ENCODE assay signal across 8 cellular contexts in the genomic region with DNA sequence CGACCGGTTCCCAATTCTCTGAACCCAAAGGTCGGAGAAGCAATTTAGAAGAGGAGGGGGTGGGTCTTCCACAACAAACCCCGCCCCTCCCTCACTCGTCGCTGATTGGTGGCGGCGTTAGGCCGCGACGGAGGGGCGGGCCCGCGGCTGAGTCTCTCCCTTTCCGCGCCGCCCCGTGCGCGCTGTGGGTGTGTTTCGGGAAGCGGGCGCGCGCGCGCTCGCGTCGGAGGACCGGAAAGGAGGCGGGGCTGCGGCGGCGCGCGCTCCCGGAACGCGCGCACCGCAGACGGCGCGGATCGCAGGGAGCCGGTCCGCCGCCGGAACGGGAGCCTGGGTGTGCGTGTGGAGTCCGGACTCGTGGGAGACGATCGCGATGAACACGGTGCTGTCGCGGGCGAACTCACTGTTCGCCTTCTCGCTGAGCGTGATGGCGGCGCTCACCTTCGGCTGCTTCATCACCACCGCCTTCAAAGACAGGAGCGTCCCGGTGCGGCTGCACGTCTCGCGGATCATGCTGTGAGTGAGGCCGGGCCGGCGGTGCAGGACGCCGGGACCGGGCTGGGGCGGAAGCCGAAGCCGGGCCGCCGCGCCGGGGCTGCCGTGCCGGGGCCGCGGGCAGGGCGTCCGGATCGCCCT. TPM values are rescaled to one million over a fixed set of nuclear protein-coding genes. Genes with fewer than 3 reads are reported as not detected.
DNase-seq lines count a peak whose midpoint lies in the region; ATAC-seq and TF ChIP-seq lines count a peak whose summit lies in the region.

A gene (plus strand): TSS at position 263 of the 636 bp plus-strand sequence. CDS start 111 bp downstream, at position 374.

- H3K36me3 ChIP-seq in MG63, result peaks cover 9% of the 10 kb centered on the region

- no peaks in the 10 kb centered on the region for H3K4me1 ChIP-seq in H9 (ENCODE audit: insufficient read depth, low read length)

- peaks cover 33 to 35% of the 10 kb centered on the region in 2 experiments for H3K4me1 Mint-ChIP-seq in H9
- peaks cover 48% of the 10 kb centered on the region for H3K4me1 Mint-ChIP-seq in nephron progenitor cell
- peaks cover 35% of the 10 kb centered on the region for H3K4me1 Mint-ChIP-seq in stimulated activated naive CD8-positive, alpha-beta T cell treated with anti-CD3 and anti-CD28 coated beads, Interleukin-15, amount 100 ng/mL, for 72 hours

- H3K23ac ChIP-seq in H9 (ENCODE audit: insufficient read length, low read depth, low read length), result no peak within 1 kb of the TSS

- H2BK12ac ChIP-seq in H9 (ENCODE audit: insufficient read length, low read depth, low read length), result no peak within 1 kb of the TSS

- H3K4me2 ChIP-seq in H9 (ENCODE audit: insufficient read depth, insufficient read length, low read length), result peak within 1 kb of the TSS; percentile 97

- H3K27me3 Mint-ChIP-seq in H9 (ENCODE audit: low read depth) (no peaks in the 10 kb centered on the region), nephron progenitor cell (ENCODE audit: low read depth, poor library complexity) (no peaks in the 10 kb centered on the region)
- H3K27me3 Mint-ChIP-seq in stimulated activated naive CD8-positive, alpha-beta T cell treated with anti-CD3 and anti-CD28 coated beads, Interleukin-15, amount 100 ng/mL, for 72 hours, result no peaks in the 10 kb centered on the region

- DNase-seq in ELR (ENCODE audit: low read depth) (peak; percentile 95), H9 (peak; percentile 93), MG63 (peak; percentile 89), SHP77 treated with DMSO at 0.1 percent for 48 hours (lab: John Stamatoyannopoulos, UW) (peak; percentile 66), fibroblast of the aortic adventitia (ENCODE audit: low read depth) (peak; percentile 88), nephron progenitor cell (peak; percentile 96)
- DNase-seq in activated effector memory CD4-positive, alpha-beta T cell treated with anti-CD3 and anti-CD28 coated beads, Interleukin-2, amount 50 U/mL, for 16 hours, result peak; percentile 99
- peak; percentile 91 to 94 for DNase-seq in stimulated activated naive CD8-positive, alpha-beta T cell treated with anti-CD3 and anti-CD28 coated beads, Interleukin-15, amount 100 ng/mL, for 72 hours

- peaks cover 13% of the 10 kb centered on the region; the same call in 1 of the 2 replicates for H3K79me2 ChIP-seq in H9 (ENCODE audit: insufficient read depth, low read length)

- no peaks in the 10 kb centered on the region for H3K27me3 ChIP-seq in H9 (ENCODE audit: insufficient read depth, low read length)
- no peaks in the 10 kb centered on the region for H3K27me3 ChIP-seq in MG63

- H2BK20ac ChIP-seq in H9 (ENCODE audit: low read depth, low read length, poor library complexity, severe bottlenecking), result no peak within 1 kb of the TSS

- no peak within 1 kb of the TSS for H3K4ac ChIP-seq in H9 (ENCODE audit: low read depth, low read length)

- peak within 1 kb of the TSS; percentile 93 to 99 (median 98) for H3K27ac Mint-ChIP-seq in H9
- peak within 1 kb of the TSS; percentile 99 for H3K27ac Mint-ChIP-seq in nephron progenitor cell
- peak within 1 kb of the TSS; percentile 96 to 97 for H3K27ac Mint-ChIP-seq in stimulated activated naive CD8-positive, alpha-beta T cell treated with anti-CD3 and anti-CD28 coated beads, Interleukin-15, amount 100 ng/mL, for 72 hours

- H3K23me2 ChIP-seq in H9 (ENCODE audit: insufficient read length, low read depth, low read length, poor library complexity, severe bottlenecking), result peaks cover 11% of the 10 kb centered on the region

- H3K4me3 Mint-ChIP-seq in H9 (peak within 1 kb of the TSS; percentile 80 to 92), nephron progenitor cell (peak within 1 kb of the TSS; percentile 93)
- H3K4me3 Mint-ChIP-seq in stimulated activated naive CD8-positive, alpha-beta T cell treated with anti-CD3 and anti-CD28 coated beads, Interleukin-15, amount 100 ng/mL, for 72 hours, result peak within 1 kb of the TSS; percentile 89 to 96

- H3K79me1 ChIP-seq in H9 (ENCODE audit: insufficient read depth, low read depth, low read length, poor library complexity, severe bottlenecking), result no peaks in the 10 kb centered on the region

- TF ChIP-seq CTCF in H9 (conservative IDR thresholded peaks at IDR 0.05), result no peak
- TF ChIP-seq CTCF in fibroblast of the aortic adventitia (IDR thresholded peaks at IDR 0.05; ENCODE audit: insufficient read depth, low read length), result no peak
- no peak for TF ChIP-seq CTCF in nephron progenitor cell (IDR thresholded peaks at IDR 0.05)

- H3K14ac ChIP-seq in H9 (ENCODE audit: insufficient read depth, low read length), result peak within 1 kb of the TSS; percentile 52

- no peak within 1 kb of the TSS for H2BK5ac ChIP-seq in H9 (ENCODE audit: insufficient read length, low read length)

- no peak within 1 kb of the TSS for H2AK5ac ChIP-seq in H9 (ENCODE audit: insufficient read length, low read length)

- H4K91ac ChIP-seq in H9 (ENCODE audit: insufficient read length, low read depth, low read length), result no peak within 1 kb of the TSS

- peak within 1 kb of the TSS; percentile 43 for H3K27ac ChIP-seq in H9 (ENCODE audit: insufficient read length, low read depth, low read length)

- no peak within 1 kb of the TSS for H4K5ac ChIP-seq in H9 (ENCODE audit: insufficient read length, low read depth, low read length)

- no peak within 1 kb of the TSS for H3T11ph ChIP-seq in H9 (ENCODE audit: low read length)

- peak within 1 kb of the TSS; percentile 86 for H3K18ac ChIP-seq in H9 (ENCODE audit: insufficient read length, low read depth, low read length)

- ATAC-seq in stimulated activated naive CD8-positive, alpha-beta T cell treated with anti-CD3 and anti-CD28 coated beads, Interleukin-15, amount 100 ng/mL, for 72 hours, result peak; percentile 90

- H3K56ac ChIP-seq in H9 (ENCODE audit: insufficient read length, low read depth, low read length), result no peak within 1 kb of the TSS

- H3K36me3 Mint-ChIP-seq in H9 (ENCODE audit: insufficient read depth in 1 of 3, low read depth in 3 of 3), result peaks cover 0 to 4% (median 1%) of the 10 kb centered on the region in 3 experiments; a peak in 5 of 7 replicates
- peaks cover 6% of the 10 kb centered on the region for H3K36me3 Mint-ChIP-seq in nephron progenitor cell (ENCODE audit: low read depth)

- H3K4me3 ChIP-seq in MG63, result peak within 1 kb of the TSS; percentile 72
- H3K4me3 ChIP-seq in fibroblast of the aortic adventitia (ENCODE audit: low read depth, low read length), result peak within 1 kb of the TSS; percentile 87

- no peaks in the 10 kb centered on the region for H3K9me3 ChIP-seq in H9 (ENCODE audit: control insufficient read depth, low read depth, low read length)
- H3K9me3 ChIP-seq in MG63, result no peaks in the 10 kb centered on the region

- no peaks in the 10 kb centered on the region for H3K9me3 Mint-ChIP-seq in H9
- H3K9me3 Mint-ChIP-seq in nephron progenitor cell, result no peaks in the 10 kb centered on the region
- no peaks in the 10 kb centered on the region for H3K9me3 Mint-ChIP-seq in stimulated activated naive CD8-positive, alpha-beta T cell treated with anti-CD3 and anti-CD28 coated beads, Interleukin-15, amount 100 ng/mL, for 72 hours

- no peaks in the 10 kb centered on the region for H4K20me1 ChIP-seq in H9 (ENCODE audit: control insufficient read depth, insufficient read depth, insufficient read length)

- peak within 1 kb of the TSS; percentile 93 for H3K9ac ChIP-seq in H9 (ENCODE audit: extremely low read depth, insufficient read length, low read length)

- peak within 1 kb of the TSS; percentile 93 for H2AFZ ChIP-seq in H9 (ENCODE audit: low read length)

- no CpG with 5 or more reads among the region's 94 CpGs for WGBS in H9 (ENCODE audit: extremely low coverage, insufficient read length, low lambda C conversion rate)

- no peak within 1 kb of the TSS for H2BK15ac ChIP-seq in H9 (ENCODE audit: low read depth, low read length)

- no peak within 1 kb of the TSS for H4K8ac ChIP-seq in H9 (replicated peaks; ENCODE audit: insufficient read length, low read depth, low read length)

- no peak within 1 kb of the TSS for H2BK120ac ChIP-seq in H9 (ENCODE audit: low read depth, low read length, poor library complexity, severe bottlenecking)

RNA-seq across cellular contexts. Expression of the gene that starts here (rescaled TPM):
- total RNA-seq in H9 (2021) (109 and 113 TPM in 2 replicates), fibroblast of the aortic adventitia (ENCODE audit: low replicate concordance) (45.5 and 148 TPM in 2 replicates)
- 49.2 and 94.5 TPM in 2 replicates for total RNA-seq in MG63 (2014; rRNA removed; shearing (Covaris generic); ENCODE audit: low replicate concordance)

Comparison
In these comparisons a context has a peak if more than half of its experiments do, and no peak if none do; other contexts are left out.
1. Peak in every context shown above with its lines: DNase-seq, ATAC-seq, H3K4me3 ChIP-seq and H3K27ac ChIP-seq.